ENCODE assay signal across 8 cellular contexts in genomic region chr9:19048966-19049871, GRCh38. TPM values are rescaled to one million over a fixed set of nuclear protein-coding genes. Genes with fewer than 3 reads are reported as not detected.
DNase-seq lines count a peak whose midpoint lies in the region; ATAC-seq, FAIRE-seq and TF ChIP-seq lines count a peak whose summit lies in the region.

Gene RRAGA (plus strand): TSS chr9:19049427. CDS start chr9:19049660, 233 bp downstream.

- peak; percentile 74 to 95 (median 87) for TF ChIP-seq CTCF in heart left ventricle (IDR thresholded peaks at IDR 0.05)
- TF ChIP-seq CTCF in upper lobe of left lung (IDR thresholded peaks at IDR 0.05), result peak; percentile 74 to 95 (median 91)

- H3K4me1 ChIP-seq in adipocyte (ENCODE audit: control insufficient read depth, insufficient read depth, low read length), result peaks cover 24% of the 10 kb centered on the region
- peaks cover 0 to 46% (median 30%) of the 10 kb centered on the region in 12 donors for H3K4me1 ChIP-seq in heart left ventricle
- H3K4me1 ChIP-seq in upper lobe of left lung, result peaks cover 33 to 39% (median 35%) of the 10 kb centered on the region in 4 donors

- FAIRE-seq in GM12891 (lab: Jason Lieb, UNC), result peak; percentile 94

- intact Hi-C loops in heart left ventricle (cut with DNase I) (loop anchor here in 8 of 10 donors (1.0 to 10.0 kb wide), 8 partner anchors 123 to 416 kb away; no protein-coding TSS in a partner anchor), posterior cingulate gyrus (cut with DNase I) (loop anchor here (1.0 to 2.0 kb wide), 3 partner anchors 54 to 408 kb away; partner anchors contain the start of gene HAUS6)

- TF ChIP-seq EP300 in upper lobe of left lung (IDR thresholded peaks at IDR 0.05), result no peak

- no peaks in the 10 kb centered on the region for H3K27me3 ChIP-seq in adipocyte (replicated peaks; ENCODE audit: control insufficient read depth, insufficient read depth, low read length)
- H3K27me3 ChIP-seq in heart left ventricle, result no peaks in the 10 kb centered on the region
- no peaks in the 10 kb centered on the region for H3K27me3 ChIP-seq in upper lobe of left lung

- H3K4me3 ChIP-seq in adipocyte (ENCODE audit: low read length) (peak within 1 kb of the TSS; percentile 96), heart left ventricle (peak within 1 kb of the TSS; percentile 71 to 98 (median 88)), upper lobe of left lung (peak within 1 kb of the TSS; percentile 67 to 82 (median 68))

- ATAC-seq in HG02840 (IDR thresholded peaks at IDR 0.05; ENCODE audit: low FRiP score, unreplicated experiment) (peak; percentile 91), heart left ventricle (peak; percentile 94 to 97 (median 97)), upper lobe of left lung (ENCODE audit: low FRiP score in 2 of 2) (peak; percentile 95 to 98)

- DNase-seq in GM12891 (ENCODE audit: insufficient read length, low spot score) (peak; percentile 85), NCI-H1436 (lab: John Stamatoyannopoulos, UW) (peak; percentile 97), T follicular helper cell (ENCODE audit: low read depth) (peak; percentile 92), adipocyte (ENCODE audit: low read depth) (peak; percentile 98), heart left ventricle (peak; percentile 94 to 97 (median 94)), posterior cingulate gyrus (peak; percentile 87 to 99 (median 93)), upper lobe of left lung (peak; percentile 93 to 99)

- peak; percentile 97 for TF ChIP-seq POLR2A in GM12891 (IDR thresholded peaks at IDR 0.05; ENCODE audit: low read depth, low read length)
- peak in 1 of 2 donors; percentile 86 for TF ChIP-seq POLR2A in heart left ventricle (IDR thresholded peaks at IDR 0.05)
- peak in 3 of 4 donors; percentile 86 to 93 (median 88) for TF ChIP-seq POLR2A in upper lobe of left lung (IDR thresholded peaks at IDR 0.05)

- 0 to 1% (median 1%) methylated on average over 48 to 79 of the region's 79 CpGs for WGBS in heart left ventricle, 4 donors
- 0 to 1% methylated on average over 13 to 79 of the region's 79 CpGs for WGBS in upper lobe of left lung, 2 donors

- peak within 1 kb of the TSS; percentile 96 for H3K9ac ChIP-seq in adipocyte (ENCODE audit: low read length)

- peak within 1 kb of the TSS; percentile 84 to 99 (median 97) for H3K27ac ChIP-seq in heart left ventricle
- peak within 1 kb of the TSS; percentile 89 to 96 (median 92) for H3K27ac ChIP-seq in upper lobe of left lung

- H3K36me3 ChIP-seq in adipocyte (ENCODE audit: control insufficient read depth, insufficient read depth, low read length, severe bottlenecking) (no peaks in the 10 kb centered on the region), heart left ventricle (peaks cover 0 to 14% (median 0%) of the 10 kb centered on the region in 9 donors), upper lobe of left lung (peaks cover 0 to 2% (median 0%) of the 10 kb centered on the region in 4 donors)

- no peaks in the 10 kb centered on the region for H3K9me3 ChIP-seq in adipocyte (ENCODE audit: control insufficient read depth, low read length)
- H3K9me3 ChIP-seq in heart left ventricle, result no peaks in the 10 kb centered on the region
- no peaks in the 10 kb centered on the region for H3K9me3 ChIP-seq in upper lobe of left lung

TF ChIP-seq in GM12891, 5 proteins besides CTCF, POLR2A, EP300 and RAD21:
- TF ChIP-seq SPI1 (IDR thresholded peaks at IDR 0.05; ENCODE audit: low read depth, low read length) (no peak), POU2F2 (IDR thresholded peaks at IDR 0.05; ENCODE audit: low read depth, low read length) (peak; percentile 83; the same call in 1 of the 2 replicates), POLR2AphosphoS5 (IDR thresholded peaks at IDR 0.05; ENCODE audit: low read depth, low read length) (peak; percentile 74), TAF1 (IDR thresholded peaks at IDR 0.05; ENCODE audit: low read depth, low read length) (peak; percentile 77), PAX5 (IDR thresholded peaks at IDR 0.05; ENCODE audit: insufficient read depth, low read length, severe bottlenecking) (peak; percentile 56)
TF ChIP-seq in GM12891: peak in this region for 4.

RNA-seq across cellular contexts. Expression of gene RRAGA, which starts in this region (rescaled TPM):
- polyA plus RNA-seq in GM12891 (2012; ENCODE audit: low read depth, missing spikeins), result 35.9 TPM
- total RNA-seq in heart left ventricle (10 to 100 TPM; 60.1 to 93.3 (median 83.6) TPM), upper lobe of left lung (10 to 100 TPM; 31.4 to 76.0 (median 48.5) TPM)
- polyA plus RNA-seq in heart left ventricle, result 100 to 1,000 TPM in 1 of 2 donors, 10 to 100 TPM in 1; 47.1 to 107 TPM

Comparison
In these comparisons a context has a peak if more than half of its experiments do, and no peak if none do; other contexts are left out.
1. Peak in every context shown above with its lines: DNase-seq, ATAC-seq, H3K4me3 ChIP-seq and H3K27ac ChIP-seq.